In genomic region chr14:77320238-77320935, GRCh38 we compare ENCODE assay signal across 8 cellular contexts. TPM values are rescaled to one million over a fixed set of nuclear protein-coding genes. Genes with fewer than 3 reads are reported as not detected.
DNase-seq lines count a peak whose midpoint lies in the region; ATAC-seq lines count a peak whose summit lies in the region.

Gene POMT2 (minus strand): TSS chr14:77320883. CDS start chr14:77320681, 202 bp downstream.

- H3K9ac ChIP-seq in endocrine pancreas (ENCODE audit: control insufficient read depth, insufficient read depth, low read length) (peak within 1 kb of the TSS; percentile 75), mesendoderm (ENCODE audit: low read length) (peak within 1 kb of the TSS; percentile 95)

- peak within 1 kb of the TSS; percentile 43 for H3K18ac ChIP-seq in mesendoderm (ENCODE audit: low read length)

- H3K4me3 ChIP-seq in endocrine pancreas (ENCODE audit: control insufficient read depth, insufficient read depth, low read length) (peak within 1 kb of the TSS; percentile 68), mesendoderm (ENCODE audit: low read length) (peak within 1 kb of the TSS; percentile 89)

- H3K27me3 ChIP-seq in endocrine pancreas (ENCODE audit: control insufficient read depth, insufficient read depth, low read length) (no peaks in the 10 kb centered on the region), mesendoderm (ENCODE audit: insufficient read depth, low read length, poor library complexity) (no peaks in the 10 kb centered on the region)

- H3K36me3 Mint-ChIP-seq in activated CD8-positive, alpha-beta memory T cell treated with anti-CD3 and anti-CD28 coated beads, Interleukin-2, amount 10 ng/mL, durations not matched to agents 7 days and 5 days: no peaks in the 10 kb centered on the region

- peak within 1 kb of the TSS; percentile 98 for H2BK5ac ChIP-seq in mesendoderm (ENCODE audit: low read length)

- no peak within 1 kb of the TSS for H4K5ac ChIP-seq in mesendoderm (ENCODE audit: low read length)

- no peak within 1 kb of the TSS for H2BK15ac ChIP-seq in mesendoderm (replicated peaks; ENCODE audit: low read depth)

- H3K4me2 ChIP-seq in mesendoderm (ENCODE audit: low read length): peak within 1 kb of the TSS; percentile 80

- peak within 1 kb of the TSS; percentile 99 for H3K56ac ChIP-seq in mesendoderm (ENCODE audit: low read length)

- DNase-seq in COR-L47 (lab: John Stamatoyannopoulos, UW): peak; percentile 95
- peak; percentile 82 for DNase-seq in HT-29 (ENCODE audit: low spot score)
- DNase-seq in NOMO-1 treated with DMSO at 0.1 percent for 48 hours (lab: John Stamatoyannopoulos, UW; ENCODE audit: unreplicated experiment): peak; percentile 89
- DNase-seq in activated CD8-positive, alpha-beta memory T cell treated with anti-CD3 and anti-CD28 coated beads, Interleukin-2, amount 10 ng/mL, durations not matched to agents 7 days and 5 days: peak; percentile 94
- DNase-seq in mesendoderm: peak; percentile 97
- peak; percentile 78 for DNase-seq in stimulated activated CD8-positive, alpha-beta memory T cell treated with anti-CD3 and anti-CD28 coated beads, Interleukin-15, amount 100 ng/mL, for 24 hours (ENCODE audit: low read depth)

- H3K4me3 Mint-ChIP-seq in activated CD8-positive, alpha-beta memory T cell treated with anti-CD3 and anti-CD28 coated beads, Interleukin-2, amount 10 ng/mL, durations not matched to agents 7 days and 5 days: peak within 1 kb of the TSS; percentile 90

- H3K27ac Mint-ChIP-seq in activated CD8-positive, alpha-beta memory T cell treated with anti-CD3 and anti-CD28 coated beads, Interleukin-2, amount 10 ng/mL, durations not matched to agents 7 days and 5 days: peak within 1 kb of the TSS; percentile 98

- no peak within 1 kb of the TSS for H4K8ac ChIP-seq in mesendoderm (ENCODE audit: low read depth, low read length)

- peaks cover 8% of the 10 kb centered on the region for H3K4me1 ChIP-seq in endocrine pancreas (ENCODE audit: control insufficient read depth, insufficient read depth, low read length)
- H3K4me1 ChIP-seq in mesendoderm (ENCODE audit: control insufficient read depth, low read depth, low read length): peaks cover 4% of the 10 kb centered on the region

- no peaks in the 10 kb centered on the region for H3K9me3 Mint-ChIP-seq in activated CD8-positive, alpha-beta memory T cell treated with anti-CD3 and anti-CD28 coated beads, Interleukin-2, amount 10 ng/mL, durations not matched to agents 7 days and 5 days (ENCODE audit: low read depth)

- H3K23ac ChIP-seq in mesendoderm (ENCODE audit: low read length): peak within 1 kb of the TSS; percentile 56

- CTCF ChIA-PET in activated CD8-positive, alpha-beta memory T cell treated with anti-CD3 and anti-CD28 coated beads, Interleukin-2, amount 10 ng/mL, durations not matched to agents 7 days and 5 days (lab: Charles Lee): interaction anchor here (1.2 to 3.5 kb wide), 4 partner anchors 13 to 56 kb away, joined by 3 to 29 read pairs (median 4); partner anchors contain the start of genes SAMD15 and TMED8

- peak within 1 kb of the TSS; percentile 87 for H3K4ac ChIP-seq in mesendoderm (ENCODE audit: low read depth, low read length)

- H3K9me3 ChIP-seq in endocrine pancreas (ENCODE audit: control insufficient read depth, low read length): no peaks in the 10 kb centered on the region

- peaks cover 21% of the 10 kb centered on the region for H3K4me1 Mint-ChIP-seq in activated CD8-positive, alpha-beta memory T cell treated with anti-CD3 and anti-CD28 coated beads, Interleukin-2, amount 10 ng/mL, durations not matched to agents 7 days and 5 days

- WGBS in mesendoderm (ENCODE audit: extremely low coverage, insufficient coverage, low lambda C conversion rate): no CpG with 5 or more reads among the region's 69 CpGs

- H3K27ac ChIP-seq in mesendoderm (ENCODE audit: low read depth, low read length): peak within 1 kb of the TSS; percentile 95

- H2BK120ac ChIP-seq in mesendoderm (ENCODE audit: low read depth, low read length): no peak within 1 kb of the TSS

- no peak within 1 kb of the TSS for H2AK5ac ChIP-seq in mesendoderm (ENCODE audit: low read length)

- no peaks in the 10 kb centered on the region for H3K27me3 Mint-ChIP-seq in activated CD8-positive, alpha-beta memory T cell treated with anti-CD3 and anti-CD28 coated beads, Interleukin-2, amount 10 ng/mL, durations not matched to agents 7 days and 5 days

- peak; percentile 55 for ATAC-seq in GM19468 (IDR thresholded peaks at IDR 0.05; ENCODE audit: extremely low read depth, unreplicated experiment)
- ATAC-seq in activated CD8-positive, alpha-beta memory T cell treated with anti-CD3 and anti-CD28 coated beads, Interleukin-2, amount 10 ng/mL, durations not matched to agents 7 days and 5 days: peak; percentile 62

- H3K79me2 ChIP-seq in mesendoderm (ENCODE audit: control insufficient read depth, insufficient read depth, low read length): peaks cover 27% of the 10 kb centered on the region

- H3K36me3 ChIP-seq in endocrine pancreas (ENCODE audit: control insufficient read depth, insufficient read depth, low read length): no peaks in the 10 kb centered on the region
- H3K36me3 ChIP-seq in mesendoderm (ENCODE audit: control insufficient read depth, insufficient read depth, low read length): no peaks in the 10 kb centered on the region

- H3K79me1 ChIP-seq in mesendoderm (ENCODE audit: low read length): peaks cover 6% of the 10 kb centered on the region

RNA-seq across cellular contexts. Expression of gene POMT2, which starts in this region (rescaled TPM):
- total RNA-seq in HT-29 (2014; rRNA removed; shearing (Covaris generic)): 17.9 and 34.2 TPM in 2 replicates
- total RNA-seq in activated CD8-positive, alpha-beta memory T cell treated with anti-CD3 and anti-CD28 coated beads, Interleukin-2, amount 10 ng/mL, durations not matched to agents 7 days and 5 days: 10 to 100 TPM; 14.3 to 16.2 TPM
- 13.4 TPM for polyA plus RNA-seq in mesendoderm (2013, experiment 1 of 2)
- polyA plus RNA-seq in mesendoderm (2013, experiment 2 of 2): 13.7 TPM

Comparison
In these comparisons a context has a peak if more than half of its experiments do, and no peak if none do; other contexts are left out.
1. Peak in every context shown above with its lines: DNase-seq, ATAC-seq, H3K4me3 ChIP-seq and H3K27ac ChIP-seq.